2 cellular contexts compared by ENCODE assay signal in the genomic region with DNA sequence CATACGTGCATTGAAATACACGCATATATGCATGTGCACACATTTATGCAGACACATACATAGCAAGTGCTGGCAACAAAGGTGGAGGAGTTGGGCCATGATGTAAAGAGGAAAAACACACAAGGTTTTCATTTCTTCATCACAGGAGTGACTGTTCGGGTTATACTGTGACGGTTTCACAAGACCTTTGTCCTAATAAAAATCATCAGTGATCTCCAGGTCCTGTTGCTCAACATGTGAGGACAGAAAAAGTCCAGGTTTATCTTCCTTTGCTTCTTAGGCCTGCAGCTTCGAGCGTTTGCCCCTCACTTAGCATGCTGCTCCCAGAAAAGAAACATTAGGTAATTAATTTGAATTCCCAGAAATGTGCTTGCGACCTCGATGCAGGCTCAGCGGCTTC.
A peak's percentile ranks its signal among the peaks of the same experiment; 100 is the strongest.
TF ChIP-seq lines count a peak whose summit lies in the region.

No MANE protein-coding gene starts in this region.

TF ChIP-seq in liver, 16 proteins besides CTCF, POLR2A, EP300 and RAD21:
- TF ChIP-seq, protein P1, sequence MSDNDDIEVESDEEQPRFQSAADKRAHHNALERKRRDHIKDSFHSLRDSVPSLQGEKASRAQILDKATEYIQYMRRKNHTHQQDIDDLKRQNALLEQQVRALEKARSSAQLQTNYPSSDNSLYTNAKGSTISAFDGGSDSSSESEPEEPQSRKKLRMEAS (IDR thresholded peaks at IDR 0.05) = no peak
- TF ChIP-seq, protein P2, sequence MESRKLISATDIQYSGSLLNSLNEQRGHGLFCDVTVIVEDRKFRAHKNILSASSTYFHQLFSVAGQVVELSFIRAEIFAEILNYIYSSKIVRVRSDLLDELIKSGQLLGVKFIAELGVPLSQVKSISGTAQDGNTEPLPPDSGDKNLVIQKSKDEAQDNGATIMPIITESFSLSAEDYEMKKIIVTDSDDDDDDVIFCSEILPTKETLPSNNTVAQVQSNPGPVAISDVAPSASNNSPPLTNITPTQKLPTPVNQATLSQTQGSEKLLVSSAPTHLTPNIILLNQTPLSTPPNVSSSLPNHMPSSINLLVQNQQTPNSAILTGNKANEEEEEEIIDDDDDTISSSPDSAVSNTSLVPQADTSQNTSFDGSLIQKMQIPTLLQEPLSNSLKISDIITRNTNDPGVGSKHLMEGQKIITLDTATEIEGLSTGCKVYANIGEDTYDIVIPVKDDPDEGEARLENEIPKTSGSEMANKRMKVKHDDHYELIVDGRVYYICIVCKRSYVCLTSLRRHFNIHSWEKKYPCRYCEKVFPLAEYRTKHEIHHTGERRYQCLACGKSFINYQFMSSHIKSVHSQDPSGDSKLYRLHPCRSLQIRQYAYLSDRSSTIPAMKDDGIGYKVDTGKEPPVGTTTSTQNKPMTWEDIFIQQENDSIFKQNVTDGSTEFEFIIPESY (IDR thresholded peaks at IDR 0.05) = no peak
- TF ChIP-seq GABPA (IDR thresholded peaks at IDR 0.05 in 1 of 2, conservative IDR thresholded peaks at IDR 0.05 in 1 of 2) (no peak), RXRA (IDR thresholded peaks at IDR 0.05) (peak in 1 of 2 donors; percentile 75), NR2F2 (IDR thresholded peaks at IDR 0.05) (no peak), FOXA1 (IDR thresholded peaks at IDR 0.05) (no peak), HNF4A (conservative IDR thresholded peaks at IDR 0.05) (peak; percentile 49 to 83), FOXA2 (IDR thresholded peaks at IDR 0.05) (peak; percentile 46), JUND (IDR thresholded peaks at IDR 0.05) (no peak), HNF4G (IDR thresholded peaks at IDR 0.05) (no peak), YY1 (IDR thresholded peaks at IDR 0.05) (peak; percentile 33), SP1 (IDR thresholded peaks at IDR 0.05) (no peak), EGR1 (IDR thresholded peaks at IDR 0.05; ENCODE audit: low read depth in 2 of 2) (no peak)
- TF ChIP-seq, protein P3, sequence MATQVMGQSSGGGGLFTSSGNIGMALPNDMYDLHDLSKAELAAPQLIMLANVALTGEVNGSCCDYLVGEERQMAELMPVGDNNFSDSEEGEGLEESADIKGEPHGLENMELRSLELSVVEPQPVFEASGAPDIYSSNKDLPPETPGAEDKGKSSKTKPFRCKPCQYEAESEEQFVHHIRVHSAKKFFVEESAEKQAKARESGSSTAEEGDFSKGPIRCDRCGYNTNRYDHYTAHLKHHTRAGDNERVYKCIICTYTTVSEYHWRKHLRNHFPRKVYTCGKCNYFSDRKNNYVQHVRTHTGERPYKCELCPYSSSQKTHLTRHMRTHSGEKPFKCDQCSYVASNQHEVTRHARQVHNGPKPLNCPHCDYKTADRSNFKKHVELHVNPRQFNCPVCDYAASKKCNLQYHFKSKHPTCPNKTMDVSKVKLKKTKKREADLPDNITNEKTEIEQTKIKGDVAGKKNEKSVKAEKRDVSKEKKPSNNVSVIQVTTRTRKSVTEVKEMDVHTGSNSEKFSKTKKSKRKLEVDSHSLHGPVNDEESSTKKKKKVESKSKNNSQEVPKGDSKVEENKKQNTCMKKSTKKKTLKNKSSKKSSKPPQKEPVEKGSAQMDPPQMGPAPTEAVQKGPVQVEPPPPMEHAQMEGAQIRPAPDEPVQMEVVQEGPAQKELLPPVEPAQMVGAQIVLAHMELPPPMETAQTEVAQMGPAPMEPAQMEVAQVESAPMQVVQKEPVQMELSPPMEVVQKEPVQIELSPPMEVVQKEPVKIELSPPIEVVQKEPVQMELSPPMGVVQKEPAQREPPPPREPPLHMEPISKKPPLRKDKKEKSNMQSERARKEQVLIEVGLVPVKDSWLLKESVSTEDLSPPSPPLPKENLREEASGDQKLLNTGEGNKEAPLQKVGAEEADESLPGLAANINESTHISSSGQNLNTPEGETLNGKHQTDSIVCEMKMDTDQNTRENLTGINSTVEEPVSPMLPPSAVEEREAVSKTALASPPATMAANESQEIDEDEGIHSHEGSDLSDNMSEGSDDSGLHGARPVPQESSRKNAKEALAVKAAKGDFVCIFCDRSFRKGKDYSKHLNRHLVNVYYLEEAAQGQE (IDR thresholded peaks at IDR 0.05) = no peak

TF ChIP-seq in HepG2, 621 proteins besides CTCF, POLR2A, EP300 and RAD21:
- no peak for TF ChIP-seq SRY (CRISPR knock-in tag; IDR thresholded peaks at IDR 0.05)
- TF ChIP-seq TEAD2 (CRISPR knock-in tag; IDR thresholded peaks at IDR 0.05) = no peak
- no peak for TF ChIP-seq AHR (CRISPR knock-in tag; IDR thresholded peaks at IDR 0.05)
- TF ChIP-seq, protein P4, sequence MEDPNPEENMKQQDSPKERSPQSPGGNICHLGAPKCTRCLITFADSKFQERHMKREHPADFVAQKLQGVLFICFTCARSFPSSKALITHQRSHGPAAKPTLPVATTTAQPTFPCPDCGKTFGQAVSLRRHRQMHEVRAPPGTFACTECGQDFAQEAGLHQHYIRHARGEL (CRISPR knock-in tag; IDR thresholded peaks at IDR 0.05) = no peak
- TF ChIP-seq ZNF678 (CRISPR knock-in tag; IDR thresholded peaks at IDR 0.05) = no peak
- no peak for TF ChIP-seq ZNF614 (CRISPR knock-in tag; IDR thresholded peaks at IDR 0.05; ENCODE audit: borderline replicate concordance)
- no peak for TF ChIP-seq ZNF549 (CRISPR knock-in tag; IDR thresholded peaks at IDR 0.05)
TF ChIP-seq in HepG2: peak in this region for 0.
